Comparison of ENCODE assay signal across 29 cellular contexts in the genomic region with DNA sequence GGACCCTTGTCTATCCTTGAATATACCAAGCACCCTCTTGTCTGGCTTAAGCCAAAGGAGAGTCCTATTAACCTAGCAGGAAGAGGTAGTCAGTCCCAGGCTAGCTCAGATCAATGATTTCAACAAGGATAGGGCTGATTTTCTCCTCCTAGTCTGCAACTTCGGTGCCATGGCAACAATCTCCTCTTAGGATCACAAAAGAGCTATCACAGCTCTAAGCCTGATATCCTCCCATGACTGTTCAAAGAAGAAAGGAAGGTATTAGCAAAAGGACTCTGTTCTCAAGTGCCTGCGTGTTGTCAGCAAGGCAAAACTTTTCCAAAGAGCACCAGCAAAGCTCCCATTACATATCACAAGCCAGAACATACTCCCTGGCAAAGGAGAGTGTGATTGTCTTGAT. TPM values are rescaled to one million over a fixed set of nuclear protein-coding genes. Genes with fewer than 3 reads are reported as not detected.
DNase-seq lines count a peak whose midpoint lies in the region; ATAC-seq, FAIRE-seq and TF ChIP-seq lines count a peak whose summit lies in the region.
"Had no signal": no experiment of that assay in that cellular context is flagged by ENCODE, and none has a peak within 500 bp of the region (broad histone marks: within the 10 kb centered on the region; RNA-seq: fewer than 3 reads in every experiment).

No MANE protein-coding gene starts in this region.

- no peaks in the 10 kb centered on the region for H4K20me1 ChIP-seq in neural progenitor cell (ENCODE audit: low read depth)
- H4K20me1 ChIP-seq: BLaER1 had no signal

- H3K27me3 ChIP-seq in bronchial epithelial cell (ENCODE audit: control insufficient read depth, insufficient read depth, low read length) (no peaks in the 10 kb centered on the region), neural progenitor cell (no peaks in the 10 kb centered on the region)
- H3K27me3 ChIP-seq: BE2C, BLaER1 had no signal

- H3K4me2 ChIP-seq in neural progenitor cell = no peak overlapping the region
- H3K4me2 ChIP-seq: BLaER1 had no signal

- peaks cover 4% of the 10 kb centered on the region for H3K4me1 Mint-ChIP-seq in neural progenitor cell
- H3K4me1 Mint-ChIP-seq in stimulated activated memory B cell treated with anti-CD40 and anti-IgM and Interleukin-4, amounts not matched to agents 10 μg/mL and 1 μg/mL and 100 μg/mL, for 72 hours = no peaks in the 10 kb centered on the region
- H3K4me1 Mint-ChIP-seq: CD14-positive monocyte; CD4-positive, alpha-beta memory T cell; CD4-positive, CD25-positive, alpha-beta regulatory T cell; CD8-positive, alpha-beta memory T cell had no signal

- TF ChIP-seq CTCF in bronchial epithelial cell (IDR thresholded peaks at IDR 0.05; ENCODE audit: insufficient read depth, low read length, severe bottlenecking) = no peak
- TF ChIP-seq CTCF in neural progenitor cell (IDR thresholded peaks at IDR 0.05) = no peak

- H3K36me3 ChIP-seq in bronchial epithelial cell (ENCODE audit: control insufficient read depth, insufficient read depth, low read length) = no peaks in the 10 kb centered on the region
- H3K36me3 ChIP-seq in neural progenitor cell = no peaks in the 10 kb centered on the region
- H3K36me3 ChIP-seq: BE2C, BLaER1 had no signal

- H3K9me3 Mint-ChIP-seq in neural progenitor cell = no peaks in the 10 kb centered on the region
- H3K9me3 Mint-ChIP-seq in stimulated activated memory B cell treated with anti-CD40 and anti-IgM and Interleukin-4, amounts not matched to agents 10 μg/mL and 1 μg/mL and 100 μg/mL, for 72 hours = peaks cover 6% of the 10 kb centered on the region

- peak; percentile 29 for DNase-seq in Jurkat, Clone E6-1 (ENCODE audit: low read depth, low spot score)
- DNase-seq in bronchial epithelial cell (ENCODE audit: low read depth) (no peak), islet precursor cell (peak; percentile 52), neural progenitor cell (ENCODE audit: low spot score) (peak; percentile 16), sciatic nerve (ENCODE audit: low spot score) (no peak)
- no peak for DNase-seq in stimulated activated naive CD4-positive, alpha-beta T cell (lab: John Stamatoyannopoulos, UW)
- DNase-seq: 8988T; ACHN; BE2C; C1 segment of cervical spinal cord; CD4-positive, alpha-beta memory T cell; CD4-positive, CD25-positive, alpha-beta regulatory T cell; CD8-positive, alpha-beta memory T cell; COR-L47; DMS 273 treated with DMSO at 0.1 percent for 48 hours; DMS153; DMS53; DMS79; DND-41; EL; GDM1 had no signal

- H3K4me3 Mint-ChIP-seq in neural progenitor cell = no peak overlapping the region
- H3K4me3 Mint-ChIP-seq in stimulated activated memory B cell treated with anti-CD40 and anti-IgM and Interleukin-4, amounts not matched to agents 10 μg/mL and 1 μg/mL and 100 μg/mL, for 72 hours = no peak overlapping the region
- H3K4me3 Mint-ChIP-seq: CD14-positive monocyte; CD4-positive, alpha-beta memory T cell; CD4-positive, CD25-positive, alpha-beta regulatory T cell; CD8-positive, alpha-beta memory T cell had no signal

- intact Hi-C loops in sciatic nerve (cut with DNase I) = no loop called here

- no peak overlapping the region for H2AFZ ChIP-seq in neural progenitor cell (replicated peaks)

- no peaks in the 10 kb centered on the region for H3K9me3 ChIP-seq in neural progenitor cell (ENCODE audit: low read depth)
- H3K9me3 ChIP-seq: BE2C, BLaER1 had no signal

- no peaks in the 10 kb centered on the region for H3K4me1 ChIP-seq in neural progenitor cell
- H3K4me1 ChIP-seq: BE2C, BLaER1 had no signal

- H3K27ac ChIP-seq in neural progenitor cell = no peak overlapping the region
- H3K27ac ChIP-seq: BLaER1 had no signal

- H3K36me3 Mint-ChIP-seq in neural progenitor cell = no peaks in the 10 kb centered on the region
- H3K36me3 Mint-ChIP-seq in stimulated activated memory B cell treated with anti-CD40 and anti-IgM and Interleukin-4, amounts not matched to agents 10 μg/mL and 1 μg/mL and 100 μg/mL, for 72 hours = no peaks in the 10 kb centered on the region
- H3K36me3 Mint-ChIP-seq: CD14-positive monocyte; CD4-positive, alpha-beta memory T cell; CD4-positive, CD25-positive, alpha-beta regulatory T cell; CD8-positive, alpha-beta memory T cell had no signal

- no peak overlapping the region for H3K9ac ChIP-seq in neural progenitor cell
- H3K9ac ChIP-seq: BLaER1 had no signal

- H3K79me2 ChIP-seq in neural progenitor cell (ENCODE audit: low read depth) = no peaks in the 10 kb centered on the region

- no peak for ATAC-seq in stimulated activated memory B cell treated with anti-CD40 and anti-IgM and Interleukin-4, amounts not matched to agents 10 μg/mL and 1 μg/mL and 100 μg/mL, for 72 hours
- no peak for ATAC-seq in GM19328 (IDR thresholded peaks at IDR 0.05; ENCODE audit: unreplicated experiment)
- ATAC-seq in sciatic nerve = no peak
- ATAC-seq: GM12878 had no signal

- H3K27me3 Mint-ChIP-seq in neural progenitor cell (ENCODE audit: insufficient read depth, low read depth) = no peaks in the 10 kb centered on the region
- H3K27me3 Mint-ChIP-seq in stimulated activated memory B cell treated with anti-CD40 and anti-IgM and Interleukin-4, amounts not matched to agents 10 μg/mL and 1 μg/mL and 100 μg/mL, for 72 hours = no peaks in the 10 kb centered on the region

- no peak overlapping the region for H3K27ac Mint-ChIP-seq in neural progenitor cell
- H3K27ac Mint-ChIP-seq in stimulated activated memory B cell treated with anti-CD40 and anti-IgM and Interleukin-4, amounts not matched to agents 10 μg/mL and 1 μg/mL and 100 μg/mL, for 72 hours = no peak overlapping the region
- H3K27ac Mint-ChIP-seq: CD14-positive monocyte; CD4-positive, alpha-beta memory T cell; CD4-positive, CD25-positive, alpha-beta regulatory T cell; CD8-positive, alpha-beta memory T cell had no signal

- H3F3A ChIP-seq in neural progenitor cell (ENCODE audit: low read depth) = no peaks in the 10 kb centered on the region

- FAIRE-seq in bronchial epithelial cell (lab: Jason Lieb, UNC) = peak; percentile 28
- FAIRE-seq: A204.1, GM12878, GM12892, GM18507 had no signal

- H3K4me3 ChIP-seq in Jurkat, Clone E6-1 (ENCODE audit: low read length) = no peak overlapping the region
- no peak overlapping the region for H3K4me3 ChIP-seq in bronchial epithelial cell (ENCODE audit: low read depth, low read length)
- H3K4me3 ChIP-seq in neural progenitor cell = no peak overlapping the region
- H3K4me3 ChIP-seq: BLaER1, GM12878 had no signal

RNA-seq across cellular contexts. Expression of a gene that starts 58.7 kb away (rescaled TPM):
- 115 TPM for polyA plus RNA-seq in Jurkat, Clone E6-1 (2012; ENCODE audit: insufficient read depth, insufficient read length)
- total RNA-seq in bronchial epithelial cell (50.6 and 74.8 TPM in 2 replicates), neural progenitor cell (ENCODE audit: low replicate concordance) (66.0 and 87.0 TPM in 2 replicates), sciatic nerve (46.1 TPM)

Comparison
In these comparisons a context has a peak if more than half of its experiments do, and no peak if none do; other contexts are left out.
1. DNase-seq: peak in Jurkat, Clone E6-1 (single experiment), islet precursor cell (single experiment) and neural progenitor cell (single experiment); none in bronchial epithelial cell (single experiment), sciatic nerve (single experiment) and stimulated activated naive CD4-positive, alpha-beta T cell (0 of 6).